Comparison of ENCODE assay signal across 8 cellular contexts in genomic region chr15:85047271-85047948, GRCh38.
DNase-seq lines count a peak whose midpoint lies in the region; ATAC-seq, FAIRE-seq and TF ChIP-seq lines count a peak whose summit lies in the region.

No MANE protein-coding gene starts in this region.

- no peaks in the 10 kb centered on the region for H3K27me3 Mint-ChIP-seq in CD8-positive, alpha-beta memory T cell
- no peaks in the 10 kb centered on the region for H3K27me3 Mint-ChIP-seq in astrocyte (ENCODE audit: low read depth, unreplicated experiment)

- POLR2A ChIA-PET in CD8-positive, alpha-beta memory T cell (lab: Charles Lee): no interaction called here

- H3K4me1 ChIP-seq in CD8-positive, alpha-beta memory T cell (ENCODE audit: insufficient read depth, low read length): peaks cover 8% of the 10 kb centered on the region
- H3K4me1 ChIP-seq in astrocyte (ENCODE audit: insufficient read depth, low read length) (peaks cover 25% of the 10 kb centered on the region), liver (ENCODE audit: control insufficient read depth in 4 of 4, insufficient read depth in 4 of 4, low read length in 3 of 4) (peaks cover 7 to 13% (median 11%) of the 10 kb centered on the region in 4 donors)

- H3K27ac ChIP-seq in CD8-positive, alpha-beta memory T cell (ENCODE audit: low read depth, low read length): no peak overlapping the region
- H3K27ac ChIP-seq in astrocyte (ENCODE audit: low read depth, low read length): peak overlapping the region; percentile 72
- peak overlapping the region; percentile 0 to 9 for H3K27ac ChIP-seq in liver (ENCODE audit: low read depth in 1 of 2, low read length in 2 of 2)

- no peaks in the 10 kb centered on the region for H3K27me3 ChIP-seq in CD8-positive, alpha-beta memory T cell (ENCODE audit: insufficient read depth, low read length, poor library complexity, severe bottlenecking)
- H3K27me3 ChIP-seq in astrocyte (ENCODE audit: insufficient read depth, low read length) (no peaks in the 10 kb centered on the region), liver (ENCODE audit: control insufficient read depth in 4 of 4, insufficient read depth in 4 of 4, low read length in 3 of 4) (no peaks in the 10 kb centered on the region)

- no peak for TF ChIP-seq CTCF in astrocyte (IDR thresholded peaks at IDR 0.05; ENCODE audit: insufficient read depth, low read depth, low read length)
- peak; percentile 12 for TF ChIP-seq CTCF in liver (IDR thresholded peaks at IDR 0.05; ENCODE audit: low read depth, low read length, missing input control)

- no peaks in the 10 kb centered on the region for H3K9me3 ChIP-seq in CD8-positive, alpha-beta memory T cell (ENCODE audit: low read length)
- H3K9me3 ChIP-seq in astrocyte (ENCODE audit: insufficient read depth, low read depth, low read length) (no peaks in the 10 kb centered on the region), liver (ENCODE audit: control insufficient read depth in 4 of 4, low read length in 3 of 4) (no peaks in the 10 kb centered on the region)

- no peak overlapping the region for H2AFZ ChIP-seq in astrocyte (ENCODE audit: low read depth, low read length)

- no peaks in the 10 kb centered on the region for H3K9me3 Mint-ChIP-seq in CD8-positive, alpha-beta memory T cell
- no peaks in the 10 kb centered on the region for H3K9me3 Mint-ChIP-seq in astrocyte (ENCODE audit: unreplicated experiment)

- peak in 2 of 5 donors; percentile 24 to 26 for DNase-seq in CD8-positive, alpha-beta memory T cell
- DNase-seq in HTR-8/SVneo (ENCODE audit: insufficient read length, low spot score): peak; percentile 76
- peak; percentile 95 for DNase-seq in astrocyte (ENCODE audit: low read depth)
- DNase-seq in OCI-M1 (lab: John Stamatoyannopoulos, UW): no peak
- no peak for DNase-seq in activated CD8-positive, alpha-beta memory T cell treated with anti-CD3 and anti-CD28 coated beads for 24 hours
- DNase-seq in effector CD8-positive, alpha-beta T cell (lab: John Stamatoyannopoulos, UW): no peak

- H3K36me3 ChIP-seq in CD8-positive, alpha-beta memory T cell (ENCODE audit: insufficient read depth, low read length): no peaks in the 10 kb centered on the region
- H3K36me3 ChIP-seq in astrocyte (ENCODE audit: insufficient read depth, low read length) (no peaks in the 10 kb centered on the region), liver (ENCODE audit: control insufficient read depth in 4 of 4, insufficient read depth in 3 of 4, low read depth in 1 of 4, low read length in 3 of 4) (no peaks in the 10 kb centered on the region)

- H3K36me3 Mint-ChIP-seq in CD8-positive, alpha-beta memory T cell: no peaks in the 10 kb centered on the region
- no peaks in the 10 kb centered on the region for H3K36me3 Mint-ChIP-seq in astrocyte (ENCODE audit: low read depth, unreplicated experiment)

- FAIRE-seq in HTR-8/SVneo (lab: Jason Lieb, UNC): no peak
- FAIRE-seq in astrocyte (lab: Jason Lieb, UNC): no peak

- peaks cover 32 to 55% (median 36%) of the 10 kb centered on the region in 3 donors for H3K4me1 Mint-ChIP-seq in CD8-positive, alpha-beta memory T cell
- H3K4me1 Mint-ChIP-seq in astrocyte (ENCODE audit: low read depth, unreplicated experiment): peaks cover 14% of the 10 kb centered on the region

- TF ChIP-seq RAD21 in liver (IDR thresholded peaks at IDR 0.05): peak; percentile 22 to 28

- H3K9ac ChIP-seq in astrocyte (ENCODE audit: low read length) (peak overlapping the region; percentile 58), liver (ENCODE audit: low read depth in 1 of 2, low read length in 2 of 2) (no peak overlapping the region)

- peak overlapping the region in 2 of 7 donors; percentile 6 to 41 for H3K4me3 Mint-ChIP-seq in CD8-positive, alpha-beta memory T cell
- peak overlapping the region; percentile 63 for H3K4me3 Mint-ChIP-seq in astrocyte (ENCODE audit: unreplicated experiment)

- WGBS in liver: 23% methylated on average over 7 of the region's 7 CpGs

- H3K4me3 ChIP-seq in CD8-positive, alpha-beta memory T cell (ENCODE audit: low read length): no peak overlapping the region
- H3K4me3 ChIP-seq in astrocyte (ENCODE audit: insufficient read depth, low read depth, low read length): peak overlapping the region; percentile 24
- no peak overlapping the region for H3K4me3 ChIP-seq in liver (ENCODE audit: low read depth in 1 of 3, low read length in 3 of 3)

- H3K79me2 ChIP-seq in astrocyte (ENCODE audit: insufficient read depth, low read length): peaks cover 50% of the 10 kb centered on the region

- H4K20me1 ChIP-seq in astrocyte (ENCODE audit: insufficient read depth, low read length): no peaks in the 10 kb centered on the region

- CTCF ChIA-PET in CD8-positive, alpha-beta memory T cell (lab: Charles Lee): no interaction called here

- ATAC-seq in GM19463 (IDR thresholded peaks at IDR 0.05; ENCODE audit: unreplicated experiment): no peak

- H3K4me2 ChIP-seq in astrocyte (ENCODE audit: low read length): peak overlapping the region; percentile 75

- peak overlapping the region; percentile 21 to 92 (median 74) for H3K27ac Mint-ChIP-seq in CD8-positive, alpha-beta memory T cell
- H3K27ac Mint-ChIP-seq in astrocyte (ENCODE audit: unreplicated experiment): peak overlapping the region; percentile 87

TF ChIP-seq in liver, 16 proteins besides CTCF, POLR2A, EP300 and RAD21:
- TF ChIP-seq HNF4G (IDR thresholded peaks at IDR 0.05) (no peak), FOXA1 (IDR thresholded peaks at IDR 0.05) (no peak), SP1 (IDR thresholded peaks at IDR 0.05) (peak; percentile 18), GABPA (IDR thresholded peaks at IDR 0.05 in 1 of 2, conservative IDR thresholded peaks at IDR 0.05 in 1 of 2) (peak in 1 of 2 donors; percentile 41), HNF4A (conservative IDR thresholded peaks at IDR 0.05) (no peak), FOXA2 (IDR thresholded peaks at IDR 0.05) (no peak), NR2F2 (IDR thresholded peaks at IDR 0.05) (peak; percentile 89), YY1 (IDR thresholded peaks at IDR 0.05) (no peak), TAF1 (conservative IDR thresholded peaks at IDR 0.05) (no peak)
- TF ChIP-seq, protein P1, sequence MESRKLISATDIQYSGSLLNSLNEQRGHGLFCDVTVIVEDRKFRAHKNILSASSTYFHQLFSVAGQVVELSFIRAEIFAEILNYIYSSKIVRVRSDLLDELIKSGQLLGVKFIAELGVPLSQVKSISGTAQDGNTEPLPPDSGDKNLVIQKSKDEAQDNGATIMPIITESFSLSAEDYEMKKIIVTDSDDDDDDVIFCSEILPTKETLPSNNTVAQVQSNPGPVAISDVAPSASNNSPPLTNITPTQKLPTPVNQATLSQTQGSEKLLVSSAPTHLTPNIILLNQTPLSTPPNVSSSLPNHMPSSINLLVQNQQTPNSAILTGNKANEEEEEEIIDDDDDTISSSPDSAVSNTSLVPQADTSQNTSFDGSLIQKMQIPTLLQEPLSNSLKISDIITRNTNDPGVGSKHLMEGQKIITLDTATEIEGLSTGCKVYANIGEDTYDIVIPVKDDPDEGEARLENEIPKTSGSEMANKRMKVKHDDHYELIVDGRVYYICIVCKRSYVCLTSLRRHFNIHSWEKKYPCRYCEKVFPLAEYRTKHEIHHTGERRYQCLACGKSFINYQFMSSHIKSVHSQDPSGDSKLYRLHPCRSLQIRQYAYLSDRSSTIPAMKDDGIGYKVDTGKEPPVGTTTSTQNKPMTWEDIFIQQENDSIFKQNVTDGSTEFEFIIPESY (IDR thresholded peaks at IDR 0.05): no peak

Comparison
In these comparisons a context has a peak if more than half of its experiments do, and no peak if none do; other contexts are left out.
1. DNase-seq: peak in HTR-8/SVneo (single experiment) and astrocyte (single experiment); none in OCI-M1 (single experiment), activated CD8-positive, alpha-beta memory T cell treated with anti-CD3 and anti-CD28 coated beads for 24 hours (single experiment) and effector CD8-positive, alpha-beta T cell (single experiment).